Comparison of ENCODE assay signal across 16 cellular contexts in the genomic region with DNA sequence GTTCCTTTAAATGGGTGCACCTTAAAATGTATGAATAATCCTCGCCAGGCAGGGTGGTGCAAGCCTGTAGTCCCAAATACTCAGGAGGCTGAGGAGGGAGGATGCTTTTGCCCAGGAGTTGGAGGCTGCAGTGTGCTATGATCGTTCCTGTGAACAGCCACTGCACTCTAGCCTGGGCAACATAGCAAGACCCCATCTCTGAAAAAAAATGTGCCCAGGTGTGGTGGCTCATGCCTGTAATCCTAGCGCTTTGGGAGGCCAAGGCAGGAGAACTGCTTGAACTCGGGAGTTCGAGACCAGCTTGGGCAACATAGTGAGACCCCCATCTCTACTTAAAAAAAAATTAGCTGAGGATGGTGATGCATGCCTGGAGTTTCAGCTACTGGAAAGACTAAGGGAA. TPM values are rescaled to one million over a fixed set of nuclear protein-coding genes. Genes with fewer than 3 reads are reported as not detected.
A peak's percentile ranks its signal among the peaks of the same experiment; 100 is the strongest.
DNase-seq lines count a peak whose midpoint lies in the region; ATAC-seq and TF ChIP-seq lines count a peak whose summit lies in the region.
"Had no signal": no experiment of that assay in that cellular context is flagged by ENCODE, and none has a peak within 500 bp of the region (broad histone marks: within the 10 kb centered on the region; RNA-seq: fewer than 3 reads in every experiment).

No MANE protein-coding gene starts in this region.

- CTCF ChIA-PET in activated naive CD4-positive, alpha-beta T cell treated with anti-CD3 and anti-CD28 coated beads for 36 hours (lab: Charles Lee), result no interaction called here
- CTCF ChIA-PET in PC-3 (lab: Charles Lee), result no interaction called here

- intact Hi-C loops in activated naive CD4-positive, alpha-beta T cell treated with anti-CD3 and anti-CD28 coated beads for 36 hours (cut with micrococcal nuclease), result loop anchor here (10.0 kb wide), 1 partner anchor 559 kb away; the partner anchor contains the start of gene FAM222A
- intact Hi-C loops in PC-3 (cut with micrococcal nuclease) (no loop called here), esophagus squamous epithelium (cut with DNase I) (no loop called here)

- H3K9ac ChIP-seq in PC-3 (ENCODE audit: low read length) (no peak overlapping the region), stomach smooth muscle (ENCODE audit: low read length in 2 of 2) (peak overlapping the region in 1 of 2 donors; percentile 66)

- DNase-seq in activated naive CD4-positive, alpha-beta T cell treated with anti-CD3 and anti-CD28 coated beads for 36 hours, result no peak
- no peak for DNase-seq in activated naive CD4-positive, alpha-beta T cell treated with anti-CD3 and anti-CD28 coated beads, Interleukin-2, amount 50 U/mL, for 72 hours (ENCODE audit: low spot score in 2 of 2)
- DNase-seq in PC-3 (no peak), esophagus squamous epithelium (lab: John Stamatoyannopoulos, UW) (no peak), NCI-H2029 (lab: John Stamatoyannopoulos, UW) (no peak), T-helper 9 cell (no peak)
- DNase-seq: activated CD4-positive, CD25-positive, alpha-beta regulatory T cell; activated T-cell treated with anti-CD3 and anti-CD28 coated beads, Interleukin-2, amount 50 U/mL, for 4 hours; Kasumi-1; NCI-H1694; NCI-H510A treated with DMSO at 0.1 percent for 48 hours; tibial artery had no signal

- POLR2A ChIA-PET in PC-3 (lab: Charles Lee; ENCODE audit: unreplicated experiment), result no interaction called here

- no peak for TF ChIP-seq CTCF in PC-3 (conservative IDR thresholded peaks at IDR 0.05; ENCODE audit: low read depth, low read length)
- TF ChIP-seq CTCF in esophagus squamous epithelium (IDR thresholded peaks at IDR 0.05), result no peak

- BruUV-seq in PC-3 (replicated peaks; lab: Mats Ljungman, UMichigan), result no TSS peak

- H3K27ac ChIP-seq in PC-3 (ENCODE audit: low read length), result no peak overlapping the region
- H3K27ac ChIP-seq in esophagus squamous epithelium, result peak overlapping the region in 2 of 4 donors; percentile 83 to 90
- H3K27ac ChIP-seq in stomach smooth muscle (ENCODE audit: low read length), result peak overlapping the region; percentile 89

- H3K4me3 Mint-ChIP-seq in activated naive CD4-positive, alpha-beta T cell treated with anti-CD3 and anti-CD28 coated beads for 36 hours, result peak overlapping the region; percentile 90

- no peaks in the 10 kb centered on the region for H3F3A ChIP-seq in PC-3 (ENCODE audit: low read length, unreplicated experiment)

- H3K9me3 ChIP-seq in PC-3 (ENCODE audit: low read length) (no peaks in the 10 kb centered on the region), esophagus squamous epithelium (no peaks in the 10 kb centered on the region), stomach smooth muscle (ENCODE audit: control insufficient read depth in 2 of 2, low read length in 2 of 2) (no peaks in the 10 kb centered on the region)
- H3K9me3 ChIP-seq: body of pancreas, tibial artery had no signal

- H3K4me2 ChIP-seq in PC-3 (ENCODE audit: low read length), result peak overlapping the region; percentile 90

- H2AFZ ChIP-seq in PC-3 (ENCODE audit: low read length), result no peak overlapping the region

- H3K9me2 ChIP-seq in PC-3 (replicated peaks; ENCODE audit: low read length), result no peaks in the 10 kb centered on the region

- H3K36me3 ChIP-seq in PC-3 (ENCODE audit: low read depth, low read length) (no peaks in the 10 kb centered on the region), esophagus squamous epithelium (no peaks in the 10 kb centered on the region), stomach smooth muscle (ENCODE audit: control insufficient read depth in 2 of 2, insufficient read depth in 2 of 2, low read length in 2 of 2) (no peaks in the 10 kb centered on the region)
- H3K36me3 ChIP-seq: tibial artery had no signal

- peaks cover 35% of the 10 kb centered on the region for H3K79me2 ChIP-seq in PC-3 (ENCODE audit: low read length)

- no peak for ATAC-seq in activated naive CD4-positive, alpha-beta T cell treated with anti-CD3 and anti-CD28 coated beads, Interleukin-2, amount 50 U/mL, for 72 hours
- ATAC-seq in PC-3 (no peak), GM21737 (IDR thresholded peaks at IDR 0.05; ENCODE audit: unreplicated experiment) (no peak)
- ATAC-seq: activated T-cell treated with anti-CD3 and anti-CD28 coated beads, Interleukin-2, amount 50 U/mL, for 4 hours; body of pancreas; Panc1 had no signal

- peaks cover 17% of the 10 kb centered on the region for H3K4me1 Mint-ChIP-seq in activated naive CD4-positive, alpha-beta T cell treated with anti-CD3 and anti-CD28 coated beads for 36 hours (ENCODE audit: low read depth)

- H3K4me3 ChIP-seq in PC-3 (ENCODE audit: low read length), result peak overlapping the region; percentile 89
- peak overlapping the region in 3 of 4 donors; percentile 55 to 75 (median 60) for H3K4me3 ChIP-seq in esophagus squamous epithelium
- H3K4me3 ChIP-seq in stomach smooth muscle (ENCODE audit: low read length in 2 of 2), result peak overlapping the region; percentile 92 to 94
- H3K4me3 ChIP-seq: body of pancreas had no signal

- H3K4me1 ChIP-seq in PC-3 (ENCODE audit: insufficient read depth, low read length) (peaks cover 12% of the 10 kb centered on the region), esophagus squamous epithelium (peaks cover 4 to 76% (median 11%) of the 10 kb centered on the region in 3 donors), stomach smooth muscle (ENCODE audit: control insufficient read depth, insufficient read depth, low read length) (peaks cover 64% of the 10 kb centered on the region)

- no peak overlapping the region for H3K27ac Mint-ChIP-seq in activated naive CD4-positive, alpha-beta T cell treated with anti-CD3 and anti-CD28 coated beads for 36 hours
- H3K27ac Mint-ChIP-seq in activated naive CD4-positive, alpha-beta T cell treated with anti-CD3 and anti-CD28 coated beads, Interleukin-2, amount 50 U/mL, for 72 hours, result no peak overlapping the region

- no peaks in the 10 kb centered on the region for H3K27me3 Mint-ChIP-seq in activated naive CD4-positive, alpha-beta T cell treated with anti-CD3 and anti-CD28 coated beads for 36 hours (ENCODE audit: low read depth)

- H3K36me3 Mint-ChIP-seq in activated naive CD4-positive, alpha-beta T cell treated with anti-CD3 and anti-CD28 coated beads for 36 hours (ENCODE audit: low read depth), result no peaks in the 10 kb centered on the region
- H3K36me3 Mint-ChIP-seq in activated naive CD4-positive, alpha-beta T cell treated with anti-CD3 and anti-CD28 coated beads, Interleukin-2, amount 50 U/mL, for 72 hours, result no peaks in the 10 kb centered on the region

- no peak for TF ChIP-seq POLR2A in esophagus squamous epithelium (IDR thresholded peaks at IDR 0.05)

- H4K20me1 ChIP-seq in PC-3 (ENCODE audit: low read length), result no peaks in the 10 kb centered on the region

- 82 to 92% methylated on average over 4 to 5 of the region's 5 CpGs for WGBS in esophagus squamous epithelium, 2 donors

- no peaks in the 10 kb centered on the region for H3K27me3 ChIP-seq in PC-3 (ENCODE audit: low read length)
- no peaks in the 10 kb centered on the region for H3K27me3 ChIP-seq in esophagus squamous epithelium
- H3K27me3 ChIP-seq in stomach smooth muscle (ENCODE audit: control insufficient read depth in 1 of 2, insufficient read depth in 2 of 2, low read length in 2 of 2), result no peaks in the 10 kb centered on the region
- H3K27me3 ChIP-seq: body of pancreas, tibial artery had no signal

- H3K9me3 Mint-ChIP-seq in activated naive CD4-positive, alpha-beta T cell treated with anti-CD3 and anti-CD28 coated beads for 36 hours, result no peaks in the 10 kb centered on the region
- no peaks in the 10 kb centered on the region for H3K9me3 Mint-ChIP-seq in activated naive CD4-positive, alpha-beta T cell treated with anti-CD3 and anti-CD28 coated beads, Interleukin-2, amount 50 U/mL, for 72 hours
- H3K9me3 Mint-ChIP-seq: activated T-cell treated with anti-CD3 and anti-CD28 coated beads, Interleukin-2, amount 50 U/mL, for 4 hours had no signal

RNA-seq across cellular contexts. Expression of gene ACACB, which starts 39.6 kb away (rescaled TPM):
- total RNA-seq in activated naive CD4-positive, alpha-beta T cell treated with anti-CD3 and anti-CD28 coated beads for 36 hours, result 10 to 100 TPM; 11.0 to 11.8 TPM
- total RNA-seq in activated naive CD4-positive, alpha-beta T cell treated with anti-CD3 and anti-CD28 coated beads, Interleukin-2, amount 50 U/mL, for 72 hours, result 10 to 100 TPM; 13.4 to 23.7 TPM
- total RNA-seq in PC-3 (2014; rRNA removed) (21.7 and 22.6 TPM in 2 replicates), esophagus squamous epithelium (10 to 100 TPM in 3 of 4 donors, 1 to 10 TPM in 1; 5.9 to 48.4 (median 27.3) TPM)

RNA-seq across cellular contexts. Expression of gene UNG, which starts 58.6 kb away (rescaled TPM):
- total RNA-seq in activated naive CD4-positive, alpha-beta T cell treated with anti-CD3 and anti-CD28 coated beads for 36 hours, result 10 to 100 TPM; 58.2 to 64.0 TPM
- total RNA-seq in activated naive CD4-positive, alpha-beta T cell treated with anti-CD3 and anti-CD28 coated beads, Interleukin-2, amount 50 U/mL, for 72 hours, result 10 to 100 TPM; 49.3 to 74.9 TPM
- total RNA-seq in PC-3 (2014; rRNA removed), result 168 and 179 TPM in 2 replicates
- total RNA-seq in esophagus squamous epithelium, result 10 to 100 TPM; 28.0 to 43.1 (median 38.7) TPM
